2 cellular contexts compared by ENCODE assay signal in the genomic region with DNA sequence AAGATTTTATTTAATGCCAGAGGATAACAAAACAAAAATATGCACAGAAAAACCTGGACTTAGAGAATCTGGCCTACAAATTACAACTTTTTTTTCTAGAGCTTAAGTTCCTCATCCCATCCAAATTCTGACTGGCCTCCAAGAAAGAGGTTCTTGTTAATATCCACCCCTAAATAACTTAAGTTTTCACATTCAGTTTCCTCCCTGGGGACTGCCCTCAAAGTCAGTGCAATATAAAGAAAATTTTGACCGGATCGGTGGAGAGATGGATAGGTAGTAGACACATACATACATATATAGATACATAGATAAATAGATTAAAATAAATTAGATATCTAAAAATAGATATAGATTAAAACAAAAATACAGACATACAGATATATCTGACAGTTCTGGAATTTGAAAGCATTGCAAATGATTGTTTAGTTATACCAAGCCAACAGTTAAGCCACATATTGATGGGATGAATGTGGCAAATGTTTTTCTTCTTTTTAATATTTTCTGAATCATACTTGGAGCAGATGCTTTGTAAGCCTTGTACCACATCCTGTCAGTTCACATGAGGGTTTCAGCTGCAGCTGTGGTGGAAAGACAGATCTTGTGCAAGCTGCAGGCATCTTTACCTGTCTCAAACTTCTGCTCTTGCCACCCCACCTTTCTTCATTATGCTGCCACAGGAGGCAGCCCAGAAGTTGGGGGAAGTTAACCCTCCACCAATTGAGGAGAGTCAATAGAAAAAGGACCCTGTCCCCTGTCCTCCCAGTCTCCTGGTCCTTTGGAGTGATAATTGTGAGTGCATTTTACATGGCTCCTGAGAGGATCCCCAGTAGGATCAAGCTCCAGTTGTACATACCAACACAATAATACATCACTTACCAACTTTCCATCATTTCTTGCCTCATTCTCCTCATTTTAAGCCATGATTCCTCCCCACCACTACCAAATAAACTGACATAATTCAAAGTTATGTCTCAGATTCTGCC.
TF ChIP-seq lines count a peak whose summit lies in the region.

No MANE protein-coding gene starts in this region.

TF ChIP-seq in SK-N-SH treated with all-trans-retinoic acid at 6 μM for 48 hours, 23 proteins besides CTCF, POLR2A, EP300 and RAD21:
- TF ChIP-seq, protein P1, sequence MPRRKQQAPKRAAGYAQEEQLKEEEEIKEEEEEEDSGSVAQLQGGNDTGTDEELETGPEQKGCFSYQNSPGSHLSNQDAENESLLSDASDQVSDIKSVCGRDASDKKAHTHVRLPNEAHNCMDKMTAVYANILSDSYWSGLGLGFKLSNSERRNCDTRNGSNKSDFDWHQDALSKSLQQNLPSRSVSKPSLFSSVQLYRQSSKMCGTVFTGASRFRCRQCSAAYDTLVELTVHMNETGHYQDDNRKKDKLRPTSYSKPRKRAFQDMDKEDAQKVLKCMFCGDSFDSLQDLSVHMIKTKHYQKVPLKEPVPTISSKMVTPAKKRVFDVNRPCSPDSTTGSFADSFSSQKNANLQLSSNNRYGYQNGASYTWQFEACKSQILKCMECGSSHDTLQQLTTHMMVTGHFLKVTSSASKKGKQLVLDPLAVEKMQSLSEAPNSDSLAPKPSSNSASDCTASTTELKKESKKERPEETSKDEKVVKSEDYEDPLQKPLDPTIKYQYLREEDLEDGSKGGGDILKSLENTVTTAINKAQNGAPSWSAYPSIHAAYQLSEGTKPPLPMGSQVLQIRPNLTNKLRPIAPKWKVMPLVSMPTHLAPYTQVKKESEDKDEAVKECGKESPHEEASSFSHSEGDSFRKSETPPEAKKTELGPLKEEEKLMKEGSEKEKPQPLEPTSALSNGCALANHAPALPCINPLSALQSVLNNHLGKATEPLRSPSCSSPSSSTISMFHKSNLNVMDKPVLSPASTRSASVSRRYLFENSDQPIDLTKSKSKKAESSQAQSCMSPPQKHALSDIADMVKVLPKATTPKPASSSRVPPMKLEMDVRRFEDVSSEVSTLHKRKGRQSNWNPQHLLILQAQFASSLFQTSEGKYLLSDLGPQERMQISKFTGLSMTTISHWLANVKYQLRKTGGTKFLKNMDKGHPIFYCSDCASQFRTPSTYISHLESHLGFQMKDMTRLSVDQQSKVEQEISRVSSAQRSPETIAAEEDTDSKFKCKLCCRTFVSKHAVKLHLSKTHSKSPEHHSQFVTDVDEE (CRISPR knock-in tag; IDR thresholded peaks at IDR 0.05), result no peak
- no peak for TF ChIP-seq ARNTL (CRISPR knock-in tag; IDR thresholded peaks at IDR 0.05; ENCODE audit: borderline replicate concordance, low read depth)
- no peak for TF ChIP-seq ZFP30 (CRISPR knock-in tag; IDR thresholded peaks at IDR 0.05)
- TF ChIP-seq ZFP3 (CRISPR knock-in tag; IDR thresholded peaks at IDR 0.05), result no peak
- no peak for TF ChIP-seq ESRRG (CRISPR knock-in tag; IDR thresholded peaks at IDR 0.05)
- no peak for TF ChIP-seq TCF4 (CRISPR knock-in tag; IDR thresholded peaks at IDR 0.05; ENCODE audit: borderline replicate concordance)
- TF ChIP-seq ZNF565 (CRISPR knock-in tag; conservative IDR thresholded peaks at IDR 0.05; ENCODE audit: low read depth), result no peak
- no peak for TF ChIP-seq ZNF8 (CRISPR knock-in tag; IDR thresholded peaks at IDR 0.05)
- no peak for TF ChIP-seq ISL1 (CRISPR knock-in tag; IDR thresholded peaks at IDR 0.05)
- no peak for TF ChIP-seq CSDC2 (CRISPR knock-in tag; IDR thresholded peaks at IDR 0.05)
- TF ChIP-seq GLIS3 (CRISPR knock-in tag; IDR thresholded peaks at IDR 0.05), result no peak
- TF ChIP-seq RARB (CRISPR knock-in tag; IDR thresholded peaks at IDR 0.05), result no peak
- TF ChIP-seq PPARA (CRISPR knock-in tag; IDR thresholded peaks at IDR 0.05; ENCODE audit: borderline replicate concordance), result no peak
- TF ChIP-seq, protein P2, sequence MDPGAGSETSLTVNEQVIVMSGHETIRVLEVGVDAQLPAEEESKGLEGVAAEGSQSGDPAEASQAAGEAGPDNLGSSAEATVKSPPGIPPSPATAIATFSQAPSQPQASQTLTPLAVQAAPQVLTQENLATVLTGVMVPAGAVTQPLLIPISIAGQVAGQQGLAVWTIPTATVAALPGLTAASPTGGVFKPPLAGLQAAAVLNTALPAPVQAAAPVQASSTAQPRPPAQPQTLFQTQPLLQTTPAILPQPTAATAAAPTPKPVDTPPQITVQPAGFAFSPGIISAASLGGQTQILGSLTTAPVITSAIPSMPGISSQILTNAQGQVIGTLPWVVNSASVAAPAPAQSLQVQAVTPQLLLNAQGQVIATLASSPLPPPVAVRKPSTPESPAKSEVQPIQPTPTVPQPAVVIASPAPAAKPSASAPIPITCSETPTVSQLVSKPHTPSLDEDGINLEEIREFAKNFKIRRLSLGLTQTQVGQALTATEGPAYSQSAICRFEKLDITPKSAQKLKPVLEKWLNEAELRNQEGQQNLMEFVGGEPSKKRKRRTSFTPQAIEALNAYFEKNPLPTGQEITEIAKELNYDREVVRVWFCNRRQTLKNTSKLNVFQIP (CRISPR knock-in tag; IDR thresholded peaks at IDR 0.05; ENCODE audit: borderline replicate concordance, low read depth), result no peak

TF ChIP-seq in GM12878, 131 proteins besides CTCF, POLR2A, EP300 and RAD21 (continued from another document):
- TF ChIP-seq, protein P3, sequence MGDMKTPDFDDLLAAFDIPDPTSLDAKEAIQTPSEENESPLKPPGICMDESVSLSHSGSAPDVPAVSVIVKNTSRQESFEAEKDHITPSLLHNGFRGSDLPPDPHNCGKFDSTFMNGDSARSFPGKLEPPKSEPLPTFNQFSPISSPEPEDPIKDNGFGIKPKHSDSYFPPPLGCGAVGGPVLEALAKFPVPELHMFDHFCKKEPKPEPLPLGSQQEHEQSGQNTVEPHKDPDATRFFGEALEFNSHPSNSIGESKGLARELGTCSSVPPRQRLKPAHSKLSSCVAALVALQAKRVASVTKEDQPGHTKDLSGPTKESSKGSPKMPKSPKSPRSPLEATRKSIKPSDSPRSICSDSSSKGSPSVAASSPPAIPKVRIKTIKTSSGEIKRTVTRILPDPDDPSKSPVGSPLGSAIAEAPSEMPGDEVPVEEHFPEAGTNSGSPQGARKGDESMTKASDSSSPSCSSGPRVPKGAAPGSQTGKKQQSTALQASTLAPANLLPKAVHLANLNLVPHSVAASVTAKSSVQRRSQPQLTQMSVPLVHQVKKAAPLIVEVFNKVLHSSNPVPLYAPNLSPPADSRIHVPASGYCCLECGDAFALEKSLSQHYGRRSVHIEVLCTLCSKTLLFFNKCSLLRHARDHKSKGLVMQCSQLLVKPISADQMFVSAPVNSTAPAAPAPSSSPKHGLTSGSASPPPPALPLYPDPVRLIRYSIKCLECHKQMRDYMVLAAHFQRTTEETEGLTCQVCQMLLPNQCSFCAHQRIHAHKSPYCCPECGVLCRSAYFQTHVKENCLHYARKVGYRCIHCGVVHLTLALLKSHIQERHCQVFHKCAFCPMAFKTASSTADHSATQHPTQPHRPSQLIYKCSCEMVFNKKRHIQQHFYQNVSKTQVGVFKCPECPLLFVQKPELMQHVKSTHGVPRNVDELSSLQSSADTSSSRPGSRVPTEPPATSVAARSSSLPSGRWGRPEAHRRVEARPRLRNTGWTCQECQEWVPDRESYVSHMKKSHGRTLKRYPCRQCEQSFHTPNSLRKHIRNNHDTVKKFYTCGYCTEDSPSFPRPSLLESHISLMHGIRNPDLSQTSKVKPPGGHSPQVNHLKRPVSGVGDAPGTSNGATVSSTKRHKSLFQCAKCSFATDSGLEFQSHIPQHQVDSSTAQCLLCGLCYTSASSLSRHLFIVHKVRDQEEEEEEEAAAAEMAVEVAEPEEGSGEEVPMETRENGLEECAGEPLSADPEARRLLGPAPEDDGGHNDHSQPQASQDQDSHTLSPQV (IDR thresholded peaks at IDR 0.05), result no peak
- TF ChIP-seq MTA3 (IDR thresholded peaks at IDR 0.05; ENCODE audit: borderline replicate concordance, low read length), result no peak
- peak; percentile 65 for TF ChIP-seq JUNB (IDR thresholded peaks at IDR 0.05)
- TF ChIP-seq BMI1 (IDR thresholded peaks at IDR 0.05; ENCODE audit: borderline replicate concordance), result no peak
- TF ChIP-seq NFXL1 (IDR thresholded peaks at IDR 0.05; ENCODE audit: borderline replicate concordance), result no peak
- no peak for TF ChIP-seq ZBED1 (IDR thresholded peaks at IDR 0.05; ENCODE audit: borderline replicate concordance)
- no peak for TF ChIP-seq YBX1 (IDR thresholded peaks at IDR 0.05)
- TF ChIP-seq SUZ12 (IDR thresholded peaks at IDR 0.05; ENCODE audit: unreplicated experiment), result no peak
- peak in 1 of 2 experiments; percentile 32; a peak in 1 of 4 replicates for TF ChIP-seq ETV6 (conservative IDR thresholded peaks at IDR 0.05 in 1 of 2, IDR thresholded peaks at IDR 0.05 in 1 of 2; ENCODE audit: borderline replicate concordance in 1 of 2, low read depth in 1 of 2)
- no peak for TF ChIP-seq SREBF2 (IDR thresholded peaks at IDR 0.05; ENCODE audit: low read length)
- TF ChIP-seq, protein P4, sequence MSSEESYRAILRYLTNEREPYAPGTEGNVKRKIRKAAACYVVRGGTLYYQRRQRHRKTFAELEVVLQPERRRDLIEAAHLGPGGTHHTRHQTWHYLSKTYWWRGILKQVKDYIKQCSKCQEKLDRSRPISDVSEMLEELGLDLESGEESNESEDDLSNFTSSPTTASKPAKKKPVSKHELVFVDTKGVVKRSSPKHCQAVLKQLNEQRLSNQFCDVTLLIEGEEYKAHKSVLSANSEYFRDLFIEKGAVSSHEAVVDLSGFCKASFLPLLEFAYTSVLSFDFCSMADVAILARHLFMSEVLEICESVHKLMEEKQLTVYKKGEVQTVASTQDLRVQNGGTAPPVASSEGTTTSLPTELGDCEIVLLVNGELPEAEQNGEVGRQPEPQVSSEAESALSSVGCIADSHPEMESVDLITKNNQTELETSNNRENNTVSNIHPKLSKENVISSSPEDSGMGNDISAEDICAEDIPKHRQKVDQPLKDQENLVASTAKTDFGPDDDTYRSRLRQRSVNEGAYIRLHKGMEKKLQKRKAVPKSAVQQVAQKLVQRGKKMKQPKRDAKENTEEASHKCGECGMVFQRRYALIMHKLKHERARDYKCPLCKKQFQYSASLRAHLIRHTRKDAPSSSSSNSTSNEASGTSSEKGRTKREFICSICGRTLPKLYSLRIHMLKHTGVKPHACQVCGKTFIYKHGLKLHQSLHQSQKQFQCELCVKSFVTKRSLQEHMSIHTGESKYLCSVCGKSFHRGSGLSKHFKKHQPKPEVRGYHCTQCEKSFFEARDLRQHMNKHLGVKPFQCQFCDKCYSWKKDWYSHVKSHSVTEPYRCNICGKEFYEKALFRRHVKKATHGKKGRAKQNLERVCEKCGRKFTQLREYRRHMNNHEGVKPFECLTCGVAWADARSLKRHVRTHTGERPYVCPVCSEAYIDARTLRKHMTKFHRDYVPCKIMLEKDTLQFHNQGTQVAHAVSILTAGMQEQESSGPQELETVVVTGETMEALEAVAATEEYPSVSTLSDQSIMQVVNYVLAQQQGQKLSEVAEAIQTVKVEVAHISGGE (CRISPR knock-in tag; IDR thresholded peaks at IDR 0.05), result no peak
- TF ChIP-seq CREM (IDR thresholded peaks at IDR 0.05; ENCODE audit: low read depth), result peak; percentile 23; the same call in 1 of the 2 replicates
- TF ChIP-seq, protein P5, sequence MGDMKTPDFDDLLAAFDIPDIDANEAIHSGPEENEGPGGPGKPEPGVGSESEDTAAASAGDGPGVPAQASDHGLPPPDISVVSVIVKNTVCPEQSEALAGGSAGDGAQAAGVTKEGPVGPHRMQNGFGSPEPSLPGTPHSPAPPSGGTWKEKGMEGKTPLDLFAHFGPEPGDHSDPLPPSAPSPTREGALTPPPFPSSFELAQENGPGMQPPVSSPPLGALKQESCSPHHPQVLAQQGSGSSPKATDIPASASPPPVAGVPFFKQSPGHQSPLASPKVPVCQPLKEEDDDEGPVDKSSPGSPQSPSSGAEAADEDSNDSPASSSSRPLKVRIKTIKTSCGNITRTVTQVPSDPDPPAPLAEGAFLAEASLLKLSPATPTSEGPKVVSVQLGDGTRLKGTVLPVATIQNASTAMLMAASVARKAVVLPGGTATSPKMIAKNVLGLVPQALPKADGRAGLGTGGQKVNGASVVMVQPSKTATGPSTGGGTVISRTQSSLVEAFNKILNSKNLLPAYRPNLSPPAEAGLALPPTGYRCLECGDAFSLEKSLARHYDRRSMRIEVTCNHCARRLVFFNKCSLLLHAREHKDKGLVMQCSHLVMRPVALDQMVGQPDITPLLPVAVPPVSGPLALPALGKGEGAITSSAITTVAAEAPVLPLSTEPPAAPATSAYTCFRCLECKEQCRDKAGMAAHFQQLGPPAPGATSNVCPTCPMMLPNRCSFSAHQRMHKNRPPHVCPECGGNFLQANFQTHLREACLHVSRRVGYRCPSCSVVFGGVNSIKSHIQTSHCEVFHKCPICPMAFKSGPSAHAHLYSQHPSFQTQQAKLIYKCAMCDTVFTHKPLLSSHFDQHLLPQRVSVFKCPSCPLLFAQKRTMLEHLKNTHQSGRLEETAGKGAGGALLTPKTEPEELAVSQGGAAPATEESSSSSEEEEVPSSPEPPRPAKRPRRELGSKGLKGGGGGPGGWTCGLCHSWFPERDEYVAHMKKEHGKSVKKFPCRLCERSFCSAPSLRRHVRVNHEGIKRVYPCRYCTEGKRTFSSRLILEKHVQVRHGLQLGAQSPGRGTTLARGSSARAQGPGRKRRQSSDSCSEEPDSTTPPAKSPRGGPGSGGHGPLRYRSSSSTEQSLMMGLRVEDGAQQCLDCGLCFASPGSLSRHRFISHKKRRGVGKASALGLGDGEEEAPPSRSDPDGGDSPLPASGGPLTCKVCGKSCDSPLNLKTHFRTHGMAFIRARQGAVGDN (IDR thresholded peaks at IDR 0.05), result no peak
- no peak for TF ChIP-seq SMC3 (IDR thresholded peaks at IDR 0.05; ENCODE audit: borderline replicate concordance, low read length)
- 0 out of 2 replicates have a peak, but pooled peaks have one; percentile 27 for TF ChIP-seq FOXM1 (IDR thresholded peaks at IDR 0.05; ENCODE audit: low read depth, low read length)
- TF ChIP-seq NBN (IDR thresholded peaks at IDR 0.05), result no peak
- no peak for TF ChIP-seq MXI1 (IDR thresholded peaks at IDR 0.05; ENCODE audit: low read depth, low read length)
- peak; percentile 74; the same call in 1 of the 2 replicates for TF ChIP-seq TCF12 (IDR thresholded peaks at IDR 0.05; ENCODE audit: low read depth, low read length)
- TF ChIP-seq BHLHE40 (IDR thresholded peaks at IDR 0.05; ENCODE audit: borderline replicate concordance in 1 of 2, low read depth in 2 of 2, low read length in 1 of 2), result no peak
